8 cellular contexts compared by ENCODE assay signal in genomic region chr2:148020358-148021058, GRCh38. TPM values are rescaled to one million over a fixed set of nuclear protein-coding genes. Genes with fewer than 3 reads are reported as not detected.
DNase-seq lines count a peak whose midpoint lies in the region; ATAC-seq and TF ChIP-seq lines count a peak whose summit lies in the region.

Gene ORC4 (minus strand): TSS chr2:148020737. CDS start chr2:147975958, 44,779 bp downstream.

- H3K27ac ChIP-seq in lung (ENCODE audit: low read depth in 1 of 2, low read length in 1 of 2), result peak within 1 kb of the TSS; percentile 87 to 93

- H3K9me3 ChIP-seq in lung (ENCODE audit: control insufficient read depth in 2 of 2, insufficient read depth in 1 of 2, low read length in 1 of 2), result no peaks in the 10 kb centered on the region

- TF ChIP-seq CTCF in lung (IDR thresholded peaks at IDR 0.05; ENCODE audit: control extremely low read depth, extremely low read depth), result no peak

- 1% methylated on average over 44 to 45 of the region's 45 CpGs for WGBS in lung, 2 donors

- H3K36me3 ChIP-seq in lung (ENCODE audit: control insufficient read depth in 2 of 2, insufficient read depth in 2 of 2, low read length in 2 of 2), result no peaks in the 10 kb centered on the region

- H3K4me3 ChIP-seq in lung, result peak within 1 kb of the TSS; percentile 80

- H3K4me1 ChIP-seq in lung (ENCODE audit: control insufficient read depth in 2 of 2, insufficient read depth in 2 of 2, low read length in 2 of 2), result peaks cover 0 to 1% of the 10 kb centered on the region in 2 donors

- DNase-seq in COLO829 (ENCODE audit: low spot score) (peak; percentile 97), HS-5 (ENCODE audit: low read depth) (peak; percentile 97), NK-92 (lab: John Stamatoyannopoulos, UW; ENCODE audit: unreplicated experiment) (peak; percentile 91), lung (ENCODE audit: low spot score) (peak; percentile 99)
- peak; percentile 91 to 93 for DNase-seq in activated CD8-positive, alpha-beta memory T cell treated with anti-CD3 and anti-CD28 coated beads for 1 hour (ENCODE audit: extremely low read depth in 1 of 2, low read depth in 1 of 2)
- DNase-seq in effector CD8-positive, alpha-beta T cell (lab: John Stamatoyannopoulos, UW), result peak; percentile 93
- peak; percentile 87 to 97 (median 96) for DNase-seq in stimulated activated CD4-positive, alpha-beta T cell treated with anti-CD3 and anti-CD28 coated beads, TNF-alpha, amount 100 ng/mL, for 4 hours (ENCODE audit: low read depth in 3 of 3)

- H3K27me3 ChIP-seq in lung (ENCODE audit: control insufficient read depth, insufficient read depth), result no peaks in the 10 kb centered on the region

- ATAC-seq in GM19468 (IDR thresholded peaks at IDR 0.05; ENCODE audit: extremely low read depth, unreplicated experiment) (peak; percentile 48), lung (ENCODE audit: insufficient read depth, low FRiP score) (peak; percentile 98)

RNA-seq across cellular contexts. Expression of gene ORC4, which starts in this region (rescaled TPM):
- total RNA-seq in lung, result 100 to 1,000 TPM in 1 of 2 donors, 10 to 100 TPM in 1; 32.4 to 121 TPM
- polyA plus RNA-seq in lung, result 10 to 100 TPM; 10.4 to 13.9 TPM

Comparison
In these comparisons a context has a peak if more than half of its experiments do, and no peak if none do; other contexts are left out.
1. Peak in every context shown above with its lines: DNase-seq, ATAC-seq, H3K4me3 ChIP-seq and H3K27ac ChIP-seq.